In the genomic region with DNA sequence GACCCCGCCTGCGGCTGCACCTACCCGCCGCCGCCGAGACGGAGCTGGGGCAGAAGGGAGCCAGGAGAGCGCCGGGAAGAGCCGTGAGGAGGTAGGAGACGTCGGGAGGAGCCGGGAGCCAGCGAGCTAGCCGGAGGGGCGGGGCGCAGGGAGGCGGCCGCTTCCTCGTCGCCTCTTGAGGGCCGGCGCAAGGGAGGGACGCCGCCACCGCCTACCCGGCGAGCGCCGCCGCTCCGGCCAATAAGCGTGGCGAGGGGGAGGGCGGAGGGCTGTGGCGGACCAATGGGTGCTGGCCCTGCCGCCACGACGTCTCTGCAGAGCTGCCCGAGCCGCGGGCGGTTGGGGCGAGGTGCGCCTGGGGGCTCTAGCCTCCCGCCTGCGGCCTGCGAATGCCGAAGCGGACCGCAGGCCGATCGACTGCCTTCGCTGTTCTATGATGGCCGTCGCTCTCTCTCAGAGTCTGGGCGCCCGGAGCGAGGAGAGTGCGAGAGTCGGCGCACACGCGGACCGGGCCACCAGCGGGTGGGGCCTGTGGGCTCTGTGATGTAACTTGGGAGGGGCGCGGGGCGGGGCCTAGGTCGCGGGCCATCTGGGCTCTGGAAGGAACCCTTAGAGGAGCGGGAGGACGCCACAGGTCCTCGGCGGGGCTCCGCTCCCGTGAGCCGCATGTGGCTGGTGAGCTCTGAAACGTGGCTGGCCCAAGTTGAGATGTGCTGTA, we compare ENCODE assay signal across 8 cellular contexts.
DNase-seq lines count a peak whose midpoint lies in the region; ATAC-seq and TF ChIP-seq lines count a peak whose summit lies in the region.

No MANE protein-coding gene starts in this region.

- peak in 2 of 3 donors; percentile 7 to 64 for TF ChIP-seq POLR2A in spleen (IDR thresholded peaks at IDR 0.05)

- intact Hi-C loops in activated B cell treated with CpG ODN at 0.5 μM for 24 hours (cut with micrococcal nuclease) = loop anchor here (1.0 to 10.0 kb wide), 11 partner anchors 23 to 1382 kb away; partner anchors contain the start of genes ATRIP, CCDC51, CDC25A and DAG1
- intact Hi-C loops in spleen (cut with DNase I; ENCODE audit: low total_unique reads) = no loop called here

- no peaks in the 10 kb centered on the region for H3K9me3 Mint-ChIP-seq in activated B cell treated with CpG ODN at 0.5 μM for 24 hours

- H3K27ac ChIP-seq in caudate nucleus (ENCODE audit: low read depth, low read length) = peak overlapping the region; percentile 98
- peak overlapping the region; percentile 80 to 98 (median 96) for H3K27ac ChIP-seq in spleen

- no peaks in the 10 kb centered on the region for H3K9me3 ChIP-seq in spleen

- peak; percentile 91 for ATAC-seq in GM18909 (IDR thresholded peaks at IDR 0.05; ENCODE audit: poor library complexity, unreplicated experiment)
- ATAC-seq in HG03159 (IDR thresholded peaks at IDR 0.05; ENCODE audit: unreplicated experiment) = peak; percentile 90
- peak; percentile 92 for ATAC-seq in activated B cell treated with CpG ODN at 0.5 μM for 24 hours (ENCODE audit: low read depth)

- peaks cover 13 to 53% (median 34%) of the 10 kb centered on the region in 6 donors for H3K4me1 ChIP-seq in spleen

- peak overlapping the region; percentile 97 for H3K27ac Mint-ChIP-seq in activated B cell treated with CpG ODN at 0.5 μM for 24 hours

- POLR2A ChIA-PET in activated B cell treated with CpG ODN at 0.5 μM for 24 hours (lab: Charles Lee) = interaction anchor here (0.7 to 3.0 kb wide), 7 partner anchors 24 to 1246 kb away, joined by 4 to 15 read pairs (median 4); partner anchors contain the start of genes CDC25A, IP6K2 and ZNF589

- peaks cover 0 to 13% (median 0%) of the 10 kb centered on the region in 6 donors for H3K36me3 ChIP-seq in spleen

- H3K36me3 Mint-ChIP-seq in activated B cell treated with CpG ODN at 0.5 μM for 24 hours (ENCODE audit: low read depth) = peaks cover 17% of the 10 kb centered on the region

- 0 to 1% (median 0%) methylated on average over 41 to 79 of the region's 79 CpGs for WGBS in spleen, 5 donors

- H3K27me3 ChIP-seq in spleen (replicated peaks in 1 of 7) = no peaks in the 10 kb centered on the region

- peak overlapping the region; percentile 97 for H3K4me3 Mint-ChIP-seq in activated B cell treated with CpG ODN at 0.5 μM for 24 hours

- CTCF ChIA-PET in activated B cell treated with CpG ODN at 0.5 μM for 24 hours (lab: Charles Lee) = interaction anchor here (0.5 to 0.6 kb wide), 2 partner anchors 62 to 152 kb away, joined by 3 read pairs; partner anchors contain the start of gene ZNF589

- no peaks in the 10 kb centered on the region for H3K27me3 Mint-ChIP-seq in activated B cell treated with CpG ODN at 0.5 μM for 24 hours

- H3K4me3 ChIP-seq in spleen = peak overlapping the region; percentile 62 to 97 (median 92)

- peak; percentile 94 for DNase-seq in AG08395 (ENCODE audit: low spot score)
- DNase-seq in NCI-H2227 treated with DMSO at 0.1 percent for 48 hours (lab: John Stamatoyannopoulos, UW) = peak; percentile 91
- DNase-seq in activated B cell treated with CpG ODN at 0.5 μM for 24 hours = peak; percentile 95
- peak; percentile 20 to 99 (median 95) for DNase-seq in caudate nucleus (lab: John Stamatoyannopoulos, UW)
- peak; percentile 92 for DNase-seq in inferior parietal cortex (ENCODE audit: extremely low spot score)
- peak; percentile 99 for DNase-seq in spleen

- no peak for TF ChIP-seq CTCF in activated B cell treated with CpG ODN at 0.5 μM for 24 hours (IDR thresholded peaks at IDR 0.05)
- TF ChIP-seq CTCF in spleen (IDR thresholded peaks at IDR 0.05 in 8 of 11, conservative IDR thresholded peaks at IDR 0.05 in 3 of 11) = peak in 3 of 11 experiments; percentile 24 to 41 (median 31)

- H3K4me1 Mint-ChIP-seq in activated B cell treated with CpG ODN at 0.5 μM for 24 hours = peaks cover 29% of the 10 kb centered on the region

Comparison
In these comparisons a context has a peak if more than half of its experiments do, and no peak if none do; other contexts are left out.
1. Peak in every context shown above with its lines: DNase-seq, ATAC-seq, H3K4me3 ChIP-seq and H3K27ac ChIP-seq.